31 cellular contexts compared by ENCODE assay signal in the genomic region with DNA sequence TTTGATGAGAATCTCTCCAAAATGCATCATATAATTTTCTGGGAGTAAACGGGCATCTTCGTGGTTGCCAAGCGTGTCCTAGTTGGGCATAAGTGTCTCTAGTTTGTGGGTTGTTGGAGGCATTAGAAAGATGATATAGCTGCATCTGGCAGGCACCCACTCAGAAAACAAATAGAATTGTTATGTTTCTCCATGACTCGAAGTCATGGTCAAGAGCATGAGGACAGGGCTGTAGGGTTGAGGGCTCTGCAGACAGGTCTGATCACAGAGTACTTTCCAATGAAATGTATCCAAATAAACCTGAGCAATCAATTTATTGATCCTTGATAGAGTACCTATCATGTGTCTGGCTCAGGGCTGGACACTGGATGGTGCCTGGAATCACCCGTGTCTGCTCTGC.
"Had no signal": no experiment of that assay in that cellular context is flagged by ENCODE, and none has a peak within 500 bp of the region (broad histone marks: within the 10 kb centered on the region; RNA-seq: fewer than 3 reads in every experiment).

No MANE protein-coding gene starts in this region.

- H3K4me1 ChIP-seq: body of pancreas, colonic mucosa had no signal

- H3K27me3 Mint-ChIP-seq: activated B cell treated with CpG ODN at 0.5 μM for 24 hours; activated CD8-positive, alpha-beta T cell treated with anti-CD3 and anti-CD28 coated beads for 36 hours; activated naive CD8-positive, alpha-beta T cell had no signal

- DNase-seq: activated B cell treated with CpG ODN at 0.5 μM for 24 hours; activated CD4-positive, alpha-beta T cell treated with anti-CD3 and anti-CD28 coated beads for 48 hours; activated CD4-positive, alpha-beta T cell treated with anti-CD3 and anti-CD28 coated beads, Interleukin-2, amount 50 U/mL, for 1 hour; activated CD4-positive, alpha-beta T cell treated with anti-CD3 and anti-CD28 coated beads, Interleukin-2, amount 50 U/mL, for 48 hours; activated CD8-positive, alpha-beta memory T cell treated with anti-CD3 and anti-CD28 coated beads for 24 hours; activated CD8-positive, alpha-beta T cell treated with anti-CD3 and anti-CD28 coated beads for 36 hours; activated effector memory CD4-positive, alpha-beta T cell treated with Interleukin-2 at 50 U/mL for 16 hours; activated gamma-delta T cell treated with Interleukin-2 at 50 U/mL for 16 hours; activated naive CD4-positive, alpha-beta T cell treated with anti-CD3 and anti-CD28 coated beads, Interleukin-2, amount 50 U/mL, for 16 hours; activated naive CD4-positive, alpha-beta T cell treated with Interleukin-2 at 50 U/mL for 16 hours; activated T-cell treated with anti-CD3 and anti-CD28 coated beads, Interleukin-2, amount 50 U/mL, for 4 hours; amniotic stem cell; anterior cingulate cortex; body of pancreas; central memory CD4-positive, alpha-beta T cell; cerebellar nuclear complex; colonic mucosa; effector CD8-positive, alpha-beta T cell; esophagus squamous epithelium; foreskin melanocyte; head of caudate nucleus; T-helper 17 cell; T1000; WERI-Rb-1 had no signal

- H3K27ac ChIP-seq: body of pancreas, cardiac muscle cell, colonic mucosa, epithelial cell of prostate, esophagus squamous epithelium, gastroesophageal sphincter, WERI-Rb-1 had no signal

- H3K36me3 Mint-ChIP-seq: activated naive CD8-positive, alpha-beta T cell had no signal

- H3K9me3 ChIP-seq: body of pancreas, colonic mucosa, esophagus squamous epithelium, gastroesophageal sphincter had no signal

- H3K36me3 ChIP-seq: cardiac muscle cell, colonic mucosa, esophagus squamous epithelium, gastroesophageal sphincter had no signal

- H3K4me3 Mint-ChIP-seq: activated B cell treated with CpG ODN at 0.5 μM for 24 hours; activated CD8-positive, alpha-beta T cell treated with anti-CD3 and anti-CD28 coated beads for 36 hours; activated naive CD8-positive, alpha-beta T cell; activated T-cell treated with anti-CD3 and anti-CD28 coated beads, Interleukin-2, amount 50 U/mL, for 4 hours; activated T-helper 17 cell treated with anti-CD3 and anti-CD28 coated beads, Interleukin-2, amount 50 U/mL, for 72 hours; T-helper 17 cell; T-helper 2 cell treated with Interferon-gamma antibody and Interleukin-4, amounts not matched to agents 5 μg/mL and 100 μg/mL, for 36 hours had no signal

- H3K9me3 Mint-ChIP-seq: activated B cell treated with CpG ODN at 0.5 μM for 24 hours; activated CD8-positive, alpha-beta T cell treated with anti-CD3 and anti-CD28 coated beads for 36 hours; activated T-cell treated with anti-CD3 and anti-CD28 coated beads, Interleukin-2, amount 50 U/mL, for 4 hours; activated T-helper 17 cell treated with anti-CD3 and anti-CD28 coated beads, Interleukin-2, amount 50 U/mL, for 72 hours; T-helper 2 cell treated with Interferon-gamma antibody and Interleukin-4, amounts not matched to agents 5 μg/mL and 100 μg/mL, for 36 hours had no signal

- H3K27ac Mint-ChIP-seq: activated B cell treated with CpG ODN at 0.5 μM for 24 hours; activated CD8-positive, alpha-beta T cell treated with anti-CD3 and anti-CD28 coated beads for 36 hours; activated naive CD8-positive, alpha-beta T cell; activated T-helper 17 cell treated with anti-CD3 and anti-CD28 coated beads, Interleukin-2, amount 50 U/mL, for 72 hours; T-helper 17 cell; T-helper 2 cell treated with Interferon-gamma antibody and Interleukin-4, amounts not matched to agents 5 μg/mL and 100 μg/mL, for 36 hours had no signal

- H3K27me3 ChIP-seq: body of pancreas, cardiac muscle cell, colonic mucosa, gastroesophageal sphincter had no signal

- H3K4me1 Mint-ChIP-seq: activated B cell treated with CpG ODN at 0.5 μM for 24 hours; activated T-helper 17 cell treated with anti-CD3 and anti-CD28 coated beads, Interleukin-2, amount 50 U/mL, for 72 hours; T-helper 17 cell had no signal

- H3K4me3 ChIP-seq: body of pancreas, cardiac muscle cell, colonic mucosa, esophagus squamous epithelium, gastroesophageal sphincter had no signal

- ATAC-seq: activated CD4-positive, CD25-positive, alpha-beta regulatory T cell treated with anti-CD3 and anti-CD28 coated beads, Interleukin-2, amount 50 U/mL, for 24 hours; activated CD8-positive, alpha-beta T cell treated with anti-CD3 and anti-CD28 coated beads for 36 hours; activated T-cell treated with anti-CD3 and anti-CD28 coated beads, Interleukin-2, amount 50 U/mL, for 4 hours; activated T-helper 17 cell treated with anti-CD3 and anti-CD28 coated beads, Interleukin-2, amount 50 U/mL, for 72 hours; body of pancreas; gastroesophageal sphincter; T-helper 17 cell had no signal
